In the genomic region with DNA sequence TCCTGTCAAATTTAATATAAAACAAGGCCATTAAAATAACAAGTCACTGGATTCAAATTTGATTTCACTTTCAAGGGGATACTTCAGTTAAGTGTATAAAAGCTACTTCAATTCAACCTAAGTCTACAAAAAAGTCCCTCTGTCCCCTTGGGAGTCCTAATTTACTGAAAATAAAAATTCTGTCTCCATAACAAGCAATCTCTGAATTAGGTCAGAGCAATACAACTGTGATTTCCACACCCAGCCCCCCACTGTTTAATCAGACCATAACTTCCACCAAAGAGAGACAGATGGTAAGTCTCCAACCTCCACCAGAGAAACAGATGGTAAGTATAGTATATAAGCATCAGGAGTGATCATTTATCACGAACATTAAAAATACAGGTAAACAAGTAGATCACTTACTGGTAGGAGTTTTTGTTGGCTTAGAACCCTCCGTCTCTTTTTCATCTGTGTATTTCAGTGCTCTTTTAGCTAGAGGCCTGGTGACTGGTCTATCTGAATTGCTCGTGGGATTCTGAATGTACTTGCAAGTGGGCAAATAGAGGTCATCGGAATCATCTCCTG, we compare ENCODE assay signal across 19 cellular contexts. TPM values are rescaled to one million over a fixed set of nuclear protein-coding genes. Genes with fewer than 3 reads are reported as not detected.
A peak's percentile ranks its signal among the peaks of the same experiment; 100 is the strongest.
DNase-seq lines count a peak whose midpoint lies in the region; ATAC-seq and TF ChIP-seq lines count a peak whose summit lies in the region.
"Had no signal": no experiment of that assay in that cellular context is flagged by ENCODE, and none has a peak within 500 bp of the region (broad histone marks: within the 10 kb centered on the region; RNA-seq: fewer than 3 reads in every experiment).

No MANE protein-coding gene starts in this region.

- H3K27ac ChIP-seq in effector memory CD4-positive, alpha-beta T cell (ENCODE audit: insufficient read depth, low read length, poor library complexity, severe bottlenecking), result no peak overlapping the region
- H3K27ac ChIP-seq: adrenal gland, dorsolateral prefrontal cortex, gastrocnemius medialis, psoas muscle had no signal

- H3K4me1 ChIP-seq in mucosa of descending colon (ENCODE audit: low read depth), result no peaks in the 10 kb centered on the region
- H3K4me1 ChIP-seq in effector memory CD4-positive, alpha-beta T cell (ENCODE audit: control insufficient read depth, insufficient read depth, low read length, poor library complexity, severe bottlenecking), result no peaks in the 10 kb centered on the region
- H3K4me1 ChIP-seq: adrenal gland, gastrocnemius medialis, psoas muscle had no signal

- no peaks in the 10 kb centered on the region for H3K27me3 ChIP-seq in effector memory CD4-positive, alpha-beta T cell (replicated peaks; ENCODE audit: control insufficient read depth, insufficient read depth, low read length, poor library complexity, severe bottlenecking)
- H3K27me3 ChIP-seq: adrenal gland, gastrocnemius medialis had no signal

- intact Hi-C loops in mucosa of descending colon (cut with DNase I, micrococcal nuclease), result no loop called here
- intact Hi-C loops in left ventricle myocardium superior (cut with micrococcal nuclease), result no loop called here

- no peaks in the 10 kb centered on the region for H3K9me3 ChIP-seq in mucosa of descending colon
- H3K9me3 ChIP-seq in effector memory CD4-positive, alpha-beta T cell (ENCODE audit: control insufficient read depth, low read length), result no peaks in the 10 kb centered on the region
- H3K9me3 ChIP-seq: adrenal gland, gastrocnemius medialis, psoas muscle had no signal

- ATAC-seq in mucosa of descending colon (peak; percentile 44), HG03354 (IDR thresholded peaks at IDR 0.05; ENCODE audit: poor library complexity, severe bottlenecking, unreplicated experiment) (no peak), left ventricle myocardium superior (no peak)
- ATAC-seq: gastrocnemius medialis, psoas muscle had no signal

- no peaks in the 10 kb centered on the region for H3K36me3 ChIP-seq in mucosa of descending colon (ENCODE audit: low read depth)
- no peaks in the 10 kb centered on the region for H3K36me3 ChIP-seq in effector memory CD4-positive, alpha-beta T cell (ENCODE audit: control insufficient read depth, insufficient read depth, low read length)
- H3K36me3 ChIP-seq: adrenal gland, gastrocnemius medialis had no signal

- peak; percentile 87 for DNase-seq in DMS 273 (lab: John Stamatoyannopoulos, UW; ENCODE audit: unreplicated experiment)
- peak; percentile 84 for DNase-seq in NCI-H1092 treated with DMSO at 0.1 percent for 48 hours (lab: John Stamatoyannopoulos, UW)
- DNase-seq in NCI-H69 (lab: John Stamatoyannopoulos, UW), result peak; percentile 88
- DNase-seq in mucosa of descending colon, result peak in 1 of 3 donors; percentile 5
- DNase-seq in effector memory CD4-positive, alpha-beta T cell, result no peak
- no peak for DNase-seq in left ventricle myocardium superior
- DNase-seq: activated CD4-positive, alpha-beta T cell treated with anti-CD3 and anti-CD28 coated beads, Interleukin-2, amount 10 ng/mL, durations not matched to agents 24 days and 14 days; activated gamma-delta T cell; adrenal gland; CD8-positive, alpha-beta memory T cell; dorsolateral prefrontal cortex; erythroblast; gastrocnemius medialis; HFFc6; KBM-7; NCI-H1048; psoas muscle; SW 1271 had no signal

- H3K4me3 ChIP-seq in mucosa of descending colon, result no peak overlapping the region
- no peak overlapping the region for H3K4me3 ChIP-seq in effector memory CD4-positive, alpha-beta T cell (ENCODE audit: insufficient read depth, low read depth, low read length, poor library complexity, severe bottlenecking)
- H3K4me3 ChIP-seq: adrenal gland, dorsolateral prefrontal cortex, gastrocnemius medialis, psoas muscle had no signal

- TF ChIP-seq CTCF in mucosa of descending colon (IDR thresholded peaks at IDR 0.05), result no peak

RNA-seq across cellular contexts. Expression of gene SGO1, which starts 12.1 kb away (rescaled TPM):
- total RNA-seq in mucosa of descending colon (1 to 10 TPM; 1.6 to 6.6 (median 2.1) TPM), left ventricle myocardium superior (0.17 TPM)
- total RNA-seq: psoas muscle had no signal

Comparison
In these comparisons a context has a peak if more than half of its experiments do, and no peak if none do; other contexts are left out.
1. DNase-seq: peak in DMS 273 (single experiment), NCI-H1092 treated with DMSO at 0.1 percent for 48 hours (single experiment) and NCI-H69 (single experiment); none in effector memory CD4-positive, alpha-beta T cell (0 of 3) and left ventricle myocardium superior (single experiment).